16 cellular contexts compared by ENCODE assay signal in genomic region chr9:94798201-94798600, GRCh38.
"Had no signal": no experiment of that assay in that cellular context is flagged by ENCODE, and none has a peak within 500 bp of the region (broad histone marks: within the 10 kb centered on the region; RNA-seq: fewer than 3 reads in every experiment).

No MANE protein-coding gene starts in this region.

- H3K27ac Mint-ChIP-seq: activated CD4-positive, alpha-beta T cell treated with anti-CD3 and anti-CD28 coated beads, Interleukin-2, amount 10 ng/mL, durations not matched to agents 24 days and 14 days; activated CD8-positive, alpha-beta T cell treated with anti-CD3 and anti-CD28 coated beads, Interleukin-2, amount 10 ng/mL, durations not matched to agents 7 days and 5 days; activated naive CD4-positive, alpha-beta T cell treated with anti-CD3 and anti-CD28 coated beads for 36 hours; natural killer cell treated with Interleukin-12 subunit alpha and Interleukin-12 subunit beta and Interleukin-15 and Interleukin-18, amount 100 ng/mL, for 72 hours; stimulated activated effector memory CD8-positive, alpha-beta T cell treated with anti-CD3 and anti-CD28 coated beads, Interleukin-12 subunit alpha, Interleukin-12 subunit beta, amount 100 ng/mL, for 72 hours; T-helper 1 cell treated with Interleukin-12 subunit alpha and Interleukin-12 subunit beta and Interleukin-4 antibody, amounts not matched to agents 30 μg/mL and 1 μg/mL, for 36 hours had no signal

- H3K4me3 Mint-ChIP-seq: activated CD4-positive, alpha-beta T cell treated with anti-CD3 and anti-CD28 coated beads, Interleukin-2, amount 10 ng/mL, durations not matched to agents 24 days and 14 days; activated CD8-positive, alpha-beta T cell treated with anti-CD3 and anti-CD28 coated beads, Interleukin-2, amount 10 ng/mL, durations not matched to agents 7 days and 5 days; activated naive CD4-positive, alpha-beta T cell treated with anti-CD3 and anti-CD28 coated beads for 36 hours; activated T-cell treated with anti-CD3 and anti-CD28 coated beads, Interleukin-2, amount 50 U/mL, for 4 hours; natural killer cell treated with Interleukin-12 subunit alpha and Interleukin-12 subunit beta and Interleukin-15 and Interleukin-18, amount 100 ng/mL, for 72 hours; stimulated activated effector memory CD8-positive, alpha-beta T cell treated with anti-CD3 and anti-CD28 coated beads, Interleukin-12 subunit alpha, Interleukin-12 subunit beta, amount 100 ng/mL, for 72 hours; T-helper 1 cell treated with Interleukin-12 subunit alpha and Interleukin-12 subunit beta and Interleukin-4 antibody, amounts not matched to agents 30 μg/mL and 1 μg/mL, for 36 hours had no signal

- H3K27ac ChIP-seq: parathyroid adenoma, right lobe of liver, testis had no signal

- H3K4me3 ChIP-seq: right lobe of liver, stomach, testis had no signal

- H2AFZ ChIP-seq: parathyroid adenoma had no signal

- ATAC-seq: activated CD8-positive, alpha-beta T cell treated with anti-CD3 and anti-CD28 coated beads, Interleukin-2, amount 10 ng/mL, durations not matched to agents 7 days and 5 days; activated T-cell treated with anti-CD3 and anti-CD28 coated beads, Interleukin-2, amount 50 U/mL, for 4 hours; natural killer cell treated with Interleukin-12 subunit alpha and Interleukin-12 subunit beta and Interleukin-15 and Interleukin-18, amount 100 ng/mL, for 72 hours; stimulated activated effector memory CD8-positive, alpha-beta T cell treated with anti-CD3 and anti-CD28 coated beads, Interleukin-12 subunit alpha, Interleukin-12 subunit beta, amount 100 ng/mL, for 72 hours had no signal

- H3K4me1 ChIP-seq: right lobe of liver had no signal

- H3K9me3 ChIP-seq: right lobe of liver, stomach, testis had no signal

- H3K27me3 ChIP-seq: right lobe of liver, stomach, testis had no signal

- H3K36me3 Mint-ChIP-seq: natural killer cell treated with Interleukin-12 subunit alpha and Interleukin-12 subunit beta and Interleukin-15 and Interleukin-18, amount 100 ng/mL, for 72 hours had no signal

- H3K79me2 ChIP-seq: parathyroid adenoma had no signal

- DNase-seq: activated CD4-positive, alpha-beta T cell treated with anti-CD3 and anti-CD28 coated beads, Interleukin-2, amount 10 ng/mL, durations not matched to agents 24 days and 14 days; activated CD8-positive, alpha-beta T cell treated with anti-CD3 and anti-CD28 coated beads, Interleukin-2, amount 10 ng/mL, durations not matched to agents 7 days and 5 days; activated naive CD4-positive, alpha-beta T cell treated with anti-CD3 and anti-CD28 coated beads for 36 hours; activated T-cell treated with anti-CD3 and anti-CD28 coated beads, Interleukin-2, amount 50 U/mL, for 4 hours; anterior cingulate cortex; cerebellar nuclear complex; cortex of kidney; mesendoderm; right lobe of liver; stimulated activated CD4-positive, alpha-beta T cell treated with anti-CD3 and anti-CD28 coated beads, Interleukin-4, amount 100 ng/mL, for 24 hours; stomach; testis had no signal

- H3K9ac ChIP-seq: parathyroid adenoma had no signal

- H3K27me3 Mint-ChIP-seq: activated CD4-positive, alpha-beta T cell treated with anti-CD3 and anti-CD28 coated beads, Interleukin-2, amount 10 ng/mL, durations not matched to agents 24 days and 14 days; natural killer cell treated with Interleukin-12 subunit alpha and Interleukin-12 subunit beta and Interleukin-15 and Interleukin-18, amount 100 ng/mL, for 72 hours had no signal

- H3K9me3 Mint-ChIP-seq: activated CD4-positive, alpha-beta T cell treated with anti-CD3 and anti-CD28 coated beads, Interleukin-2, amount 10 ng/mL, durations not matched to agents 24 days and 14 days; activated naive CD4-positive, alpha-beta T cell treated with anti-CD3 and anti-CD28 coated beads for 36 hours; activated T-cell treated with anti-CD3 and anti-CD28 coated beads, Interleukin-2, amount 50 U/mL, for 4 hours; natural killer cell treated with Interleukin-12 subunit alpha and Interleukin-12 subunit beta and Interleukin-15 and Interleukin-18, amount 100 ng/mL, for 72 hours; stimulated activated effector memory CD8-positive, alpha-beta T cell treated with anti-CD3 and anti-CD28 coated beads, Interleukin-12 subunit alpha, Interleukin-12 subunit beta, amount 100 ng/mL, for 72 hours; T-helper 1 cell treated with Interleukin-12 subunit alpha and Interleukin-12 subunit beta and Interleukin-4 antibody, amounts not matched to agents 30 μg/mL and 1 μg/mL, for 36 hours had no signal
